ENCODE assay signal across 8 cellular contexts in genomic region chr22:49724030-49724892, GRCh38.
DNase-seq lines count a peak whose midpoint lies in the region; ATAC-seq, FAIRE-seq and TF ChIP-seq lines count a peak whose summit lies in the region.

No MANE protein-coding gene starts in this region.

- peak overlapping the region; percentile 43 for H3K4me2 ChIP-seq in parathyroid adenoma (ENCODE audit: low read length)

- H3K36me3 ChIP-seq in parathyroid adenoma (ENCODE audit: control insufficient read depth, insufficient read depth, low read length): no peaks in the 10 kb centered on the region
- H3K36me3 ChIP-seq in kidney (ENCODE audit: control insufficient read depth in 1 of 2, insufficient read depth in 2 of 2, low read length in 2 of 2): no peaks in the 10 kb centered on the region

- no peaks in the 10 kb centered on the region for H3K27me3 ChIP-seq in parathyroid adenoma (ENCODE audit: control insufficient read depth, insufficient read depth, low read length)

- H3K4me3 ChIP-seq in parathyroid adenoma (ENCODE audit: low read depth, low read length): no peak overlapping the region
- H3K4me3 ChIP-seq in kidney (ENCODE audit: low read length in 2 of 2): no peak overlapping the region

- peaks cover 27% of the 10 kb centered on the region for H3K27me3 Mint-ChIP-seq in activated naive CD8-positive, alpha-beta T cell treated with anti-CD3 and anti-CD28 coated beads, Interleukin-2, amount 50 U/mL, for 24 hours

- H3K36me3 Mint-ChIP-seq in activated naive CD8-positive, alpha-beta T cell treated with anti-CD3 and anti-CD28 coated beads, Interleukin-2, amount 50 U/mL, for 24 hours (ENCODE audit: low read depth): no peaks in the 10 kb centered on the region

- peak; percentile 41 for ATAC-seq in activated naive CD8-positive, alpha-beta T cell treated with anti-CD3 and anti-CD28 coated beads, Interleukin-2, amount 50 U/mL, for 24 hours

- H3K79me2 ChIP-seq in parathyroid adenoma: no peaks in the 10 kb centered on the region

- no peak for FAIRE-seq in kidney (lab: Jason Lieb, UNC)

- intact Hi-C loops in kidney (cut with DNase I): no loop called here

- H2AFZ ChIP-seq in parathyroid adenoma: peak overlapping the region; percentile 42

- H3K27ac ChIP-seq in parathyroid adenoma (no peak overlapping the region), kidney (ENCODE audit: low read depth in 2 of 2, low read length in 2 of 2) (no peak overlapping the region)

- H3K9ac ChIP-seq in parathyroid adenoma (no peak overlapping the region), kidney (ENCODE audit: low read length in 2 of 2) (no peak overlapping the region)

- peaks cover 14% of the 10 kb centered on the region for H3K4me1 Mint-ChIP-seq in activated naive CD8-positive, alpha-beta T cell treated with anti-CD3 and anti-CD28 coated beads, Interleukin-2, amount 50 U/mL, for 24 hours

- H3K9me3 Mint-ChIP-seq in activated naive CD8-positive, alpha-beta T cell treated with anti-CD3 and anti-CD28 coated beads, Interleukin-2, amount 50 U/mL, for 24 hours: no peaks in the 10 kb centered on the region

- H3K9me3 ChIP-seq in parathyroid adenoma (ENCODE audit: control insufficient read depth, low read length): no peaks in the 10 kb centered on the region
- no peaks in the 10 kb centered on the region for H3K9me3 ChIP-seq in kidney (ENCODE audit: control insufficient read depth in 1 of 2, low read length in 2 of 2)

- DNase-seq in DMS153 (lab: John Stamatoyannopoulos, UW) (peak; percentile 33), NCI-H748 (lab: John Stamatoyannopoulos, UW; ENCODE audit: unreplicated experiment) (peak; percentile 68), kidney (no peak), NCI-H187 treated with DMSO at 0.1 percent for 48 hours (lab: John Stamatoyannopoulos, UW) (no peak), SKM-1 (lab: John Stamatoyannopoulos, UW; ENCODE audit: unreplicated experiment) (no peak), SW 1271 (lab: John Stamatoyannopoulos, UW) (no peak)
- DNase-seq in activated naive CD8-positive, alpha-beta T cell treated with anti-CD3 and anti-CD28 coated beads, Interleukin-2, amount 50 U/mL, for 24 hours: peak; percentile 63

- H3K4me3 Mint-ChIP-seq in activated naive CD8-positive, alpha-beta T cell treated with anti-CD3 and anti-CD28 coated beads, Interleukin-2, amount 50 U/mL, for 24 hours: peak overlapping the region; percentile 89

- H3K27ac Mint-ChIP-seq in activated naive CD8-positive, alpha-beta T cell treated with anti-CD3 and anti-CD28 coated beads, Interleukin-2, amount 50 U/mL, for 24 hours: peak overlapping the region; percentile 87

- TF ChIP-seq CTCF in parathyroid adenoma (IDR thresholded peaks at IDR 0.05): no peak
- no peak for TF ChIP-seq CTCF in kidney (IDR thresholded peaks at IDR 0.05; ENCODE audit: borderline replicate concordance, extremely low read depth, insufficient read depth)

- H3K4me1 ChIP-seq in parathyroid adenoma (no peaks in the 10 kb centered on the region), kidney (ENCODE audit: control insufficient read depth in 1 of 2, insufficient read depth in 1 of 2, low read depth in 1 of 2, low read length in 2 of 2) (no peaks in the 10 kb centered on the region)

Comparison
In these comparisons a context has a peak if more than half of its experiments do, and no peak if none do; other contexts are left out.
1. DNase-seq: peak in DMS153 (single experiment), NCI-H748 (single experiment) and activated naive CD8-positive, alpha-beta T cell treated with anti-CD3 and anti-CD28 coated beads, Interleukin-2, amount 50 U/mL, for 24 hours (single experiment); none in kidney (single experiment), NCI-H187 treated with DMSO at 0.1 percent for 48 hours (single experiment), SKM-1 (single experiment) and SW 1271 (0 of 2).